26 cellular contexts compared by ENCODE assay signal in genomic region chr11:11408436-11409221, GRCh38. TPM values are rescaled to one million over a fixed set of nuclear protein-coding genes. Genes with fewer than 3 reads are reported as not detected.
A peak's percentile ranks its signal among the peaks of the same experiment; 100 is the strongest.
DNase-seq lines count a peak whose midpoint lies in the region; ATAC-seq, FAIRE-seq and TF ChIP-seq lines count a peak whose summit lies in the region.
"Had no signal": no experiment of that assay in that cellular context is flagged by ENCODE, and none has a peak within 500 bp of the region (broad histone marks: within the 10 kb centered on the region; RNA-seq: fewer than 3 reads in every experiment).

No MANE protein-coding gene starts in this region.

- no peaks in the 10 kb centered on the region for H3K9me3 ChIP-seq in GM12878 (replicated peaks; ENCODE audit: control insufficient read depth, insufficient read depth, low read length)
- no peaks in the 10 kb centered on the region for H3K9me3 ChIP-seq in gastroesophageal sphincter
- H3K9me3 ChIP-seq in thyroid gland: no peaks in the 10 kb centered on the region
- H3K9me3 ChIP-seq: heart left ventricle had no signal

- H3K4me3 Mint-ChIP-seq in activated CD8-positive, alpha-beta memory T cell treated with anti-CD3 and anti-CD28 coated beads, Interleukin-2, amount 10 ng/mL, durations not matched to agents 7 days and 5 days: no peak overlapping the region
- H3K4me3 Mint-ChIP-seq: activated CD8-positive, alpha-beta T cell treated with anti-CD3 and anti-CD28 coated beads for 36 hours; central memory CD8-positive, alpha-beta T cell; neural crest cell; T-helper 2 cell treated with Interferon-gamma antibody and Interleukin-4, amounts not matched to agents 5 μg/mL and 100 μg/mL, for 36 hours had no signal

- peak; percentile 49 for FAIRE-seq in GM12878 (lab: Jason Lieb, UNC)
- FAIRE-seq: urothelium cell line had no signal

- no peaks in the 10 kb centered on the region for H4K20me1 ChIP-seq in GM12878 (ENCODE audit: control insufficient read depth, insufficient read depth)

- in situ Hi-C loops in GM12878 (cut with MboI): no loop called here

- ATAC-seq in GM12878 (no peak), gastroesophageal sphincter (no peak)
- no peak for ATAC-seq in activated CD8-positive, alpha-beta memory T cell treated with anti-CD3 and anti-CD28 coated beads, Interleukin-2, amount 10 ng/mL, durations not matched to agents 7 days and 5 days
- ATAC-seq: activated CD8-positive, alpha-beta T cell treated with anti-CD3 and anti-CD28 coated beads for 36 hours had no signal

- SMC1A ChIA-PET in GM12878 (lab: Charles Lee; ENCODE audit: uncharacterized antibody, unreplicated experiment): interaction anchor here (1.7 kb wide), 1 partner anchor 379 kb away, joined by 3 read pairs; no protein-coding TSS in a partner anchor

- no peaks in the 10 kb centered on the region for H3K79me2 ChIP-seq in GM12878 (ENCODE audit: control insufficient read depth, insufficient read depth, low read length)

- intact Hi-C loops in GM12878 (cut with micrococcal nuclease; ENCODE audit: unreplicated experiment) (no loop called here), thyroid gland (cut with DNase I) (no loop called here)

- H3K4me1 ChIP-seq in GM12878 (ENCODE audit: control insufficient read depth, insufficient read depth, low read length) (peaks cover 5% of the 10 kb centered on the region; the same call in 1 of the 2 replicates), gastroesophageal sphincter (peaks cover 0 to 68% (median 35%) of the 10 kb centered on the region in 3 donors), thyroid gland (peaks cover 49 to 60% of the 10 kb centered on the region in 2 donors)

- peaks cover 13% of the 10 kb centered on the region for H3K27me3 Mint-ChIP-seq in activated CD8-positive, alpha-beta memory T cell treated with anti-CD3 and anti-CD28 coated beads, Interleukin-2, amount 10 ng/mL, durations not matched to agents 7 days and 5 days

- no peaks in the 10 kb centered on the region for H3K4me1 Mint-ChIP-seq in activated CD8-positive, alpha-beta memory T cell treated with anti-CD3 and anti-CD28 coated beads, Interleukin-2, amount 10 ng/mL, durations not matched to agents 7 days and 5 days
- H3K4me1 Mint-ChIP-seq: central memory CD8-positive, alpha-beta T cell had no signal

- WGBS in GM12878 (ENCODE audit: insufficient coverage, insufficient replicate concordance, low lambda C conversion rate, missing lambda C conversion rate): 55% methylated on average over 11 of the region's 11 CpGs
- 52 to 91% methylated on average over 2 to 9 of the region's 11 CpGs for WGBS in gastroesophageal sphincter (ENCODE audit: low coverage in 1 of 2), 2 donors
- WGBS in thyroid gland, 2 donors: 49 to 68% methylated on average over 10 to 11 of the region's 11 CpGs

- CTCF ChIA-PET in GM12878 (lab: Yijun Ruan, JAX): no interaction called here
- CTCF ChIA-PET in activated CD8-positive, alpha-beta memory T cell treated with anti-CD3 and anti-CD28 coated beads, Interleukin-2, amount 10 ng/mL, durations not matched to agents 7 days and 5 days (lab: Charles Lee): no interaction called here

- DNase-seq in NCI-H1694 treated with DMSO at 0.1 percent for 48 hours (lab: John Stamatoyannopoulos, UW) (peak; percentile 3), NCI-H1694 (lab: John Stamatoyannopoulos, UW) (no peak), GM12878 (ENCODE audit: low read depth, low spot score) (no peak), thyroid gland (peak; percentile 61 to 63), NCI-H2029 (lab: John Stamatoyannopoulos, UW) (no peak), NCI-H1048 (lab: John Stamatoyannopoulos, UW) (no peak)
- DNase-seq in activated CD8-positive, alpha-beta memory T cell treated with anti-CD3 and anti-CD28 coated beads, Interleukin-2, amount 10 ng/mL, durations not matched to agents 7 days and 5 days: no peak
- DNase-seq: 8988T; activated CD4-positive, CD25-positive, alpha-beta regulatory T cell; activated CD8-positive, alpha-beta T cell treated with anti-CD3 and anti-CD28 coated beads for 36 hours; activated naive CD4-positive, alpha-beta T cell; activated T-cell treated with anti-CD3 and anti-CD28 coated beads, Interleukin-2, amount 50 U/mL, for 1 hour; COR-L47; effector memory CD4-positive, alpha-beta T cell; midbrain; NCI-H187 treated with DMSO at 0.1 percent for 48 hours; NCI-H446 treated with DMSO at 0.1 percent for 48 hours; stimulated activated CD4-positive, alpha-beta T cell treated with anti-CD3 and anti-CD28 coated beads, Interleukin-12 subunit alpha, Interleukin-12 subunit beta, amount 100 ng/mL, for 4 hours had no signal

- no peaks in the 10 kb centered on the region for H3K36me3 Mint-ChIP-seq in activated CD8-positive, alpha-beta memory T cell treated with anti-CD3 and anti-CD28 coated beads, Interleukin-2, amount 10 ng/mL, durations not matched to agents 7 days and 5 days

- RAD21 ChIA-PET in GM12878 (lab: Charles Lee; ENCODE audit: unreplicated experiment): no interaction called here

- TF ChIP-seq RAD21 in GM12878 (IDR thresholded peaks at IDR 0.05; ENCODE audit: insufficient read depth, low read depth, low read length): no peak

- H3K4me2 ChIP-seq in GM12878 (ENCODE audit: control insufficient read depth, insufficient read depth): no peak overlapping the region
- H3K4me2 ChIP-seq: KMS-11 had no signal

- TF ChIP-seq POLR2A in GM12878 (IDR thresholded peaks at IDR 0.05; ENCODE audit: low read depth, low read length) (no peak), gastroesophageal sphincter (IDR thresholded peaks at IDR 0.05) (no peak), thyroid gland (IDR thresholded peaks at IDR 0.05) (no peak)

- H3K27ac ChIP-seq in GM12878 (ENCODE audit: control insufficient read depth, insufficient read depth) (no peak overlapping the region), gastroesophageal sphincter (peak overlapping the region in 3 of 4 donors; percentile 74 to 82 (median 77)), thyroid gland (peak overlapping the region; percentile 65 to 83 (median 69))
- H3K27ac ChIP-seq: KMS-11, SK-N-MC had no signal

- H3K27ac Mint-ChIP-seq in activated CD8-positive, alpha-beta memory T cell treated with anti-CD3 and anti-CD28 coated beads, Interleukin-2, amount 10 ng/mL, durations not matched to agents 7 days and 5 days: no peak overlapping the region
- H3K27ac Mint-ChIP-seq: activated CD8-positive, alpha-beta T cell treated with anti-CD3 and anti-CD28 coated beads for 36 hours; T-helper 2 cell treated with Interferon-gamma antibody and Interleukin-4, amounts not matched to agents 5 μg/mL and 100 μg/mL, for 36 hours had no signal

- no peaks in the 10 kb centered on the region for H3K9me3 Mint-ChIP-seq in activated CD8-positive, alpha-beta memory T cell treated with anti-CD3 and anti-CD28 coated beads, Interleukin-2, amount 10 ng/mL, durations not matched to agents 7 days and 5 days (ENCODE audit: low read depth)
- H3K9me3 Mint-ChIP-seq: activated CD8-positive, alpha-beta T cell treated with anti-CD3 and anti-CD28 coated beads for 36 hours; central memory CD8-positive, alpha-beta T cell; neural crest cell; T-helper 2 cell treated with Interferon-gamma antibody and Interleukin-4, amounts not matched to agents 5 μg/mL and 100 μg/mL, for 36 hours had no signal

- no TSS peak for BruUV-seq in GM12878 (replicated peaks; lab: Mats Ljungman, UMichigan)

- H3K27me3 ChIP-seq in GM12878 (replicated peaks in 1 of 2; ENCODE audit: control insufficient read depth in 2 of 2, insufficient read depth in 2 of 2, low read length in 1 of 2) (no peaks in the 10 kb centered on the region), gastroesophageal sphincter (no peaks in the 10 kb centered on the region), thyroid gland (no peaks in the 10 kb centered on the region)

- POLR2A ChIA-PET in GM12878 (lab: Charles Lee): interaction anchor here (1.0 kb wide), 1 partner anchor 12 kb away, joined by 3 read pairs; no protein-coding TSS in a partner anchor

- no peak overlapping the region for H2AFZ ChIP-seq in GM12878 (ENCODE audit: control insufficient read depth, low read depth, low read length)

- TF ChIP-seq EP300 in GM12878 (IDR thresholded peaks at IDR 0.05; ENCODE audit: borderline replicate concordance in 1 of 2, control insufficient read depth in 1 of 2, low read depth in 2 of 2, low read length in 2 of 2) (no peak), gastroesophageal sphincter (IDR thresholded peaks at IDR 0.05) (no peak)

- TF ChIP-seq CTCF in GM12878 (IDR thresholded peaks at IDR 0.05 in 2 of 3, conservative IDR thresholded peaks at IDR 0.05 in 1 of 3; ENCODE audit: control insufficient read depth in 2 of 3, extremely low read depth in 1 of 3, insufficient read depth in 1 of 3, low read depth in 3 of 3, low read length in 3 of 3) (no peak), gastroesophageal sphincter (IDR thresholded peaks at IDR 0.05) (no peak), thyroid gland (IDR thresholded peaks at IDR 0.05) (no peak)

- H3K4me3 ChIP-seq in GM12878 (no peak overlapping the region), gastroesophageal sphincter (no peak overlapping the region), thyroid gland (replicated peaks in 1 of 3) (no peak overlapping the region)
- H3K4me3 ChIP-seq: heart left ventricle, SK-N-MC had no signal

- no peak overlapping the region for H3K9ac ChIP-seq in GM12878 (ENCODE audit: control insufficient read depth, insufficient read depth, low read length)
- H3K9ac ChIP-seq: KMS-11 had no signal

- H3K36me3 ChIP-seq in GM12878 (ENCODE audit: control insufficient read depth in 2 of 2, insufficient read depth in 2 of 2, low read length in 1 of 2): no peaks in the 10 kb centered on the region; a peak in 1 of 4 replicates
- H3K36me3 ChIP-seq in gastroesophageal sphincter: no peaks in the 10 kb centered on the region
- H3K36me3 ChIP-seq in thyroid gland: no peaks in the 10 kb centered on the region
- H3K36me3 ChIP-seq: heart left ventricle had no signal

RNA-seq across cellular contexts. Expression of gene CSNK2A3, which starts 55.6 kb away (rescaled TPM):
- total RNA-seq in GM12878 (2013; cell fraction: nucleolus; rRNA removed): 15.5 and 16.5 TPM in 2 replicates
- total RNA-seq in GM12878 (2014; rRNA removed): 0.90 and 1.3 TPM in 2 replicates
- total RNA-seq in GM12878 (2014; rRNA removed; fragmentation: Illumina TruSeq; extraction: Trizol): 2.1 and 2.5 TPM in 2 replicates
- 0.29 and 0.95 TPM in 2 replicates for total RNA-seq in GM12878 (2021)
- 4.8 TPM for polyA plus RNA-seq in GM12878 (2011; ENCODE audit: low read depth)
- 3.2 and 4.7 TPM in 2 replicates for polyA plus RNA-seq in GM12878 (2011; rRNA removed)
- 0.52 and 0.57 TPM in 2 replicates for polyA plus RNA-seq in GM12878 (2011; cell fraction: cytosol; rRNA removed)
- 1.4 and 1.9 TPM in 2 replicates for polyA plus RNA-seq in GM12878 (2011; cell fraction: nucleus; rRNA removed)
- polyA plus RNA-seq in GM12878 (2012): 2.7 and 4.5 TPM in 2 replicates
- 6.2 and 8.9 TPM in 2 replicates for polyA plus RNA-seq in GM12878 (2014; fragmentation: Illumina TruSeq; extraction: Trizol)
- polyA plus RNA-seq in GM12878 (2014; fragmentation: Nextera tagmentation; extraction: Ambion mirVana): 1 to 10 TPM; 1.1 to 1.7 TPM
- 0.68 and 0.71 TPM in 2 replicates for polyA plus RNA-seq in GM12878 (2014; rRNA removed)
- 1 to 10 TPM in 1 of 2 experiments, under 1 TPM in 1; 0.99 to 2.0 TPM for polyA plus RNA-seq in GM12878 (2016; fragmentation: Nextera tagmentation; extraction: Ambion mirVana)
- 4.1 and 7.9 TPM in 2 replicates for polyA minus RNA-seq in GM12878 (2011; rRNA and poly(A)+ RNA removed)
- polyA minus RNA-seq in GM12878 (2011; cell fraction: cytosol; rRNA and poly(A)+ RNA removed): 2.3 TPM in 1 of 2 replicates, not detected in the other
- 5.6 and 9.6 TPM in 2 replicates for polyA minus RNA-seq in GM12878 (2011; cell fraction: nucleus; rRNA and poly(A)+ RNA removed)
- total RNA-seq in gastroesophageal sphincter: 1 to 10 TPM in 2 of 4 donors, under 1 TPM in 2; 0.59 to 2.2 (median 1.1) TPM
- 1 to 10 TPM; 2.8 to 9.5 (median 3.8) TPM for total RNA-seq in thyroid gland
- total RNA-seq in activated CD8-positive, alpha-beta memory T cell treated with anti-CD3 and anti-CD28 coated beads, Interleukin-2, amount 10 ng/mL, durations not matched to agents 7 days and 5 days: under 1 TPM; 0.53 to 0.84 TPM

Comparison
In these comparisons a context has a peak if more than half of its experiments do, and no peak if none do; other contexts are left out.
1. DNase-seq: peak in NCI-H1694 treated with DMSO at 0.1 percent for 48 hours (single experiment) and thyroid gland (2 of 2); none in NCI-H1694 (single experiment), GM12878 (single experiment), NCI-H2029 (single experiment), NCI-H1048 (single experiment) and activated CD8-positive, alpha-beta memory T cell treated with anti-CD3 and anti-CD28 coated beads, Interleukin-2, amount 10 ng/mL, durations not matched to agents 7 days and 5 days (single experiment).